Comparison of ENCODE assay signal across 18 cellular contexts in genomic region chr13:94966380-94966779, GRCh38.
A peak's percentile ranks its signal among the peaks of the same experiment; 100 is the strongest.
DNase-seq lines count a peak whose midpoint lies in the region; ATAC-seq and TF ChIP-seq lines count a peak whose summit lies in the region.
"Had no signal": no experiment of that assay in that cellular context is flagged by ENCODE, and none has a peak within 500 bp of the region (broad histone marks: within the 10 kb centered on the region; RNA-seq: fewer than 3 reads in every experiment).

No MANE protein-coding gene starts in this region.

- H3K4me3 ChIP-seq in naive thymus-derived CD4-positive, alpha-beta T cell (ENCODE audit: low read length) = no peak overlapping the region
- H3K4me3 ChIP-seq: ovary, sigmoid colon had no signal

- H3K36me3 ChIP-seq in naive thymus-derived CD4-positive, alpha-beta T cell (ENCODE audit: control insufficient read depth in 2 of 3, insufficient read depth in 3 of 3, low read length in 3 of 3) = no peaks in the 10 kb centered on the region
- H3K36me3 ChIP-seq: ovary, sigmoid colon had no signal

- no peak for TF ChIP-seq CTCF in nephron progenitor cell (IDR thresholded peaks at IDR 0.05)

- CTCF ChIA-PET in naive thymus-derived CD4-positive, alpha-beta T cell (lab: Charles Lee) = no interaction called here

- H3K4me1 Mint-ChIP-seq in nephron progenitor cell = peaks cover 19% of the 10 kb centered on the region
- H3K4me1 Mint-ChIP-seq in naive thymus-derived CD4-positive, alpha-beta T cell = peaks cover 0 to 17% (median 13%) of the 10 kb centered on the region in 7 donors
- H3K4me1 Mint-ChIP-seq in activated T-helper 1 cell treated with anti-CD3 and anti-CD28 coated beads, Interleukin-12 subunit alpha, Interleukin-12 subunit beta, Interleukin-2, Interleukin-4 antibody, amounts not matched to agents 30 ng/mL and 10 ng/mL and 1 ng/mL, durations not matched to agents 14 hours and 24 hours and 36 hours (ENCODE audit: low read depth) = peaks cover 7% of the 10 kb centered on the region
- H3K4me1 Mint-ChIP-seq: stimulated activated effector memory CD8-positive, alpha-beta T cell treated with anti-CD3 and anti-CD28 coated beads, Interleukin-12 subunit alpha, Interleukin-12 subunit beta, amount 100 ng/mL, for 72 hours had no signal

- H3K36me3 Mint-ChIP-seq in nephron progenitor cell (ENCODE audit: low read depth) = no peaks in the 10 kb centered on the region
- no peaks in the 10 kb centered on the region for H3K36me3 Mint-ChIP-seq in naive thymus-derived CD4-positive, alpha-beta T cell
- no peaks in the 10 kb centered on the region for H3K36me3 Mint-ChIP-seq in activated T-helper 1 cell treated with anti-CD3 and anti-CD28 coated beads, Interleukin-12 subunit alpha, Interleukin-12 subunit beta, Interleukin-2, Interleukin-4 antibody, amounts not matched to agents 30 ng/mL and 10 ng/mL and 1 ng/mL, durations not matched to agents 14 hours and 24 hours and 36 hours (ENCODE audit: low read depth)
- H3K36me3 Mint-ChIP-seq: CD8-positive, alpha-beta memory T cell; stimulated activated effector memory CD8-positive, alpha-beta T cell treated with anti-CD3 and anti-CD28 coated beads, Interleukin-12 subunit alpha, Interleukin-12 subunit beta, amount 100 ng/mL, for 72 hours had no signal

- peaks cover 9% of the 10 kb centered on the region for H3K9me3 Mint-ChIP-seq in nephron progenitor cell
- H3K9me3 Mint-ChIP-seq in naive thymus-derived CD4-positive, alpha-beta T cell = peaks cover 0 to 2% (median 0%) of the 10 kb centered on the region in 11 donors
- no peaks in the 10 kb centered on the region for H3K9me3 Mint-ChIP-seq in activated T-helper 1 cell treated with anti-CD3 and anti-CD28 coated beads, Interleukin-12 subunit alpha, Interleukin-12 subunit beta, Interleukin-2, Interleukin-4 antibody, amounts not matched to agents 30 ng/mL and 10 ng/mL and 1 ng/mL, durations not matched to agents 14 hours and 24 hours and 36 hours
- H3K9me3 Mint-ChIP-seq: stimulated activated effector memory CD8-positive, alpha-beta T cell treated with anti-CD3 and anti-CD28 coated beads, Interleukin-12 subunit alpha, Interleukin-12 subunit beta, amount 100 ng/mL, for 72 hours had no signal

- POLR2A ChIA-PET in naive thymus-derived CD4-positive, alpha-beta T cell (lab: Charles Lee) = no interaction called here

- H3K9me3 ChIP-seq in naive thymus-derived CD4-positive, alpha-beta T cell (ENCODE audit: control insufficient read depth in 2 of 3, low read length in 3 of 3) = no peaks in the 10 kb centered on the region
- H3K9me3 ChIP-seq: ovary, sigmoid colon had no signal

- H3K27me3 ChIP-seq in naive thymus-derived CD4-positive, alpha-beta T cell (ENCODE audit: control insufficient read depth in 2 of 2, insufficient read depth in 2 of 2, low read length in 2 of 2) = peaks cover 3 to 6% of the 10 kb centered on the region in 2 donors
- H3K27me3 ChIP-seq: ovary had no signal

- intact Hi-C loops in naive thymus-derived CD4-positive, alpha-beta T cell (cut with micrococcal nuclease) = loop anchor here in 1 of 2 donors (5.0 kb wide), 1 partner anchor 259 kb away; no protein-coding TSS in a partner anchor
- intact Hi-C loops in activated T-helper 1 cell treated with anti-CD3 and anti-CD28 coated beads, Interleukin-12 subunit alpha, Interleukin-12 subunit beta, Interleukin-2, Interleukin-4 antibody, amounts not matched to agents 30 ng/mL and 10 ng/mL and 1 ng/mL, durations not matched to agents 14 hours and 24 hours and 36 hours (cut with micrococcal nuclease) = loop anchor here (2.0 kb wide), 1 partner anchor 258 kb away; no protein-coding TSS in a partner anchor

- H3K27me3 Mint-ChIP-seq in nephron progenitor cell (ENCODE audit: low read depth, poor library complexity) = peaks cover 79% of the 10 kb centered on the region
- peaks cover 61 to 83% (median 68%) of the 10 kb centered on the region in 5 donors for H3K27me3 Mint-ChIP-seq in naive thymus-derived CD4-positive, alpha-beta T cell
- peaks cover 50% of the 10 kb centered on the region for H3K27me3 Mint-ChIP-seq in activated T-helper 1 cell treated with anti-CD3 and anti-CD28 coated beads, Interleukin-12 subunit alpha, Interleukin-12 subunit beta, Interleukin-2, Interleukin-4 antibody, amounts not matched to agents 30 ng/mL and 10 ng/mL and 1 ng/mL, durations not matched to agents 14 hours and 24 hours and 36 hours (ENCODE audit: insufficient read depth)

- ATAC-seq in GM18519 (IDR thresholded peaks at IDR 0.05; ENCODE audit: low FRiP score, unreplicated experiment) = no peak
- no peak for ATAC-seq in naive thymus-derived CD4-positive, alpha-beta T cell
- ATAC-seq: foreskin keratinocyte; Panc1; stimulated activated effector memory CD8-positive, alpha-beta T cell treated with anti-CD3 and anti-CD28 coated beads, Interleukin-12 subunit alpha, Interleukin-12 subunit beta, amount 100 ng/mL, for 72 hours had no signal

- DNase-seq in DMS53 treated with DMSO at 0.1 percent for 48 hours (lab: John Stamatoyannopoulos, UW; ENCODE audit: unreplicated experiment) (peak; percentile 4), NCI-H1930 (lab: John Stamatoyannopoulos, UW) (peak; percentile 87 to 94), NCI-H82 (lab: John Stamatoyannopoulos, UW) (peak; percentile 58), nephron progenitor cell (no peak), NK-92 (lab: John Stamatoyannopoulos, UW; ENCODE audit: unreplicated experiment) (no peak)
- no peak for DNase-seq in naive thymus-derived CD4-positive, alpha-beta T cell
- DNase-seq in activated T-helper 1 cell treated with anti-CD3 and anti-CD28 coated beads, Interleukin-12 subunit alpha, Interleukin-12 subunit beta, Interleukin-2, Interleukin-4 antibody, amounts not matched to agents 30 ng/mL and 10 ng/mL and 1 ng/mL, durations not matched to agents 14 hours and 24 hours and 36 hours (ENCODE audit: low spot score) = no peak
- DNase-seq: CD8-positive, alpha-beta memory T cell; foreskin keratinocyte; GOT3; Karpas-422; mammary epithelial cell; ovary; sigmoid colon had no signal

- peak overlapping the region; percentile 76 for H3K4me3 Mint-ChIP-seq in nephron progenitor cell
- H3K4me3 Mint-ChIP-seq in naive thymus-derived CD4-positive, alpha-beta T cell = peak overlapping the region in 4 of 10 donors; percentile 14 to 67 (median 63)
- H3K4me3 Mint-ChIP-seq in activated T-helper 1 cell treated with anti-CD3 and anti-CD28 coated beads, Interleukin-12 subunit alpha, Interleukin-12 subunit beta, Interleukin-2, Interleukin-4 antibody, amounts not matched to agents 30 ng/mL and 10 ng/mL and 1 ng/mL, durations not matched to agents 14 hours and 24 hours and 36 hours = no peak overlapping the region
- H3K4me3 Mint-ChIP-seq: CD8-positive, alpha-beta memory T cell; stimulated activated effector memory CD8-positive, alpha-beta T cell treated with anti-CD3 and anti-CD28 coated beads, Interleukin-12 subunit alpha, Interleukin-12 subunit beta, amount 100 ng/mL, for 72 hours had no signal

- no peak overlapping the region for H3K27ac Mint-ChIP-seq in nephron progenitor cell
- no peak overlapping the region for H3K27ac Mint-ChIP-seq in naive thymus-derived CD4-positive, alpha-beta T cell
- H3K27ac Mint-ChIP-seq in activated T-helper 1 cell treated with anti-CD3 and anti-CD28 coated beads, Interleukin-12 subunit alpha, Interleukin-12 subunit beta, Interleukin-2, Interleukin-4 antibody, amounts not matched to agents 30 ng/mL and 10 ng/mL and 1 ng/mL, durations not matched to agents 14 hours and 24 hours and 36 hours = no peak overlapping the region
- H3K27ac Mint-ChIP-seq: CD8-positive, alpha-beta memory T cell; stimulated activated effector memory CD8-positive, alpha-beta T cell treated with anti-CD3 and anti-CD28 coated beads, Interleukin-12 subunit alpha, Interleukin-12 subunit beta, amount 100 ng/mL, for 72 hours had no signal

- H3K4me1 ChIP-seq in naive thymus-derived CD4-positive, alpha-beta T cell (ENCODE audit: control insufficient read depth in 2 of 2, insufficient read depth in 2 of 2, low read length in 2 of 2) = no peaks in the 10 kb centered on the region
- H3K4me1 ChIP-seq: foreskin keratinocyte had no signal

- H3K27ac ChIP-seq in naive thymus-derived CD4-positive, alpha-beta T cell (ENCODE audit: low read depth, low read length) = no peak overlapping the region
- H3K27ac ChIP-seq: epithelial cell of prostate, foreskin keratinocyte, ovary, sigmoid colon had no signal

Comparison
In these comparisons a context has a peak if more than half of its experiments do, and no peak if none do; other contexts are left out.
1. DNase-seq: peak in DMS53 treated with DMSO at 0.1 percent for 48 hours (single experiment), NCI-H1930 (2 of 2) and NCI-H82 (single experiment); none in nephron progenitor cell (single experiment), NK-92 (single experiment), naive thymus-derived CD4-positive, alpha-beta T cell (0 of 9) and activated T-helper 1 cell treated with anti-CD3 and anti-CD28 coated beads, Interleukin-12 subunit alpha, Interleukin-12 subunit beta, Interleukin-2, Interleukin-4 antibody, amounts not matched to agents 30 ng/mL and 10 ng/mL and 1 ng/mL, durations not matched to agents 14 hours and 24 hours and 36 hours (single experiment).